ENCODE assay signal across 10 cellular contexts in the genomic region with DNA sequence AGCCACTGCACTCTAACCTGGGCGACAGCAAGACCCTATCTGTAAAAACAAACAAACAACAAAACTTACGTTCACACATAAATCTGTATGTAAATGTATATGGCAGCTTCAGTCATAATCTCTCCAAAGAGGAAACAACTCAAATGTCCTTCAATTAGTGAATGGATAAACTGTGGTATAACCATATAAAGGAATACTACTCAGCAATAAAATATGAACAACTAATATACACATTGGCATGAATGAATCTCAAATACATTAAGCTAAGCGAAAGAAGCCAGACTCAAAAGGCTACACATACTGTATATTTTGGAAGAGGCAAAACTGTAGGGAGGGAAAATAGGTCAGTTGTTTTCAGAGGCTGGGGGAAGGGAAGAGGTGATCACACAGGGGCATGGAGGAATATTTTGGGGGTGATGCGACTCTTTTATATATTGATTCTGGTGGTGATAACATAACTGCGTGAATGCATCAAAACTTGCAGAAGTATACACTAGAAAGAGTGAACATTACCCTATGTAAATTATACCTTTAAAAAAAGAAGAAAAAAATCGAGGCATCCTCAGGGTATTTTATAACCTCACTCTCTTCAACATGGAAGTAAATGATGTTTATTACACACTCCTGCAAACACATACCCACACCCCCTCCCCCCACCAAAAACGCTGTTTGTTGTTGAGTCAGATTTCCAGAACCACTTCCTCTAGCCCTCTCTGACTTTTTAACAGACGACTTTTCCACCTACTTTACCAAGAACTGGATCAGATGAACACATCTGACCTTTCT. TPM values are rescaled to one million over a fixed set of nuclear protein-coding genes. Genes with fewer than 3 reads are reported as not detected.
DNase-seq lines count a peak whose midpoint lies in the region; ATAC-seq and TF ChIP-seq lines count a peak whose summit lies in the region.
"Had no signal": no experiment of that assay in that cellular context is flagged by ENCODE, and none has a peak within 500 bp of the region (broad histone marks: within the 10 kb centered on the region; RNA-seq: fewer than 3 reads in every experiment).

No MANE protein-coding gene starts in this region.

- no peaks in the 10 kb centered on the region for H3K36me3 ChIP-seq in DND-41 (ENCODE audit: insufficient read depth, low read length)
- no peaks in the 10 kb centered on the region for H3K36me3 ChIP-seq in body of pancreas (replicated peaks in 1 of 2; ENCODE audit: insufficient read depth in 1 of 2, low read depth in 2 of 2)

- H2AFZ ChIP-seq in DND-41 (ENCODE audit: low read depth, low read length): peak overlapping the region; percentile 63

- TF ChIP-seq POLR2A in NB4 (IDR thresholded peaks at IDR 0.05; ENCODE audit: extremely low read depth, insufficient read length): no peak
- TF ChIP-seq POLR2A in body of pancreas (IDR thresholded peaks at IDR 0.05): no peak

- peak overlapping the region in 1 of 2 experiments; percentile 6; a peak in 1 of 4 replicates for H3K4me3 ChIP-seq in DND-41 (ENCODE audit: low read depth in 1 of 2, low read length in 2 of 2)
- H3K4me3 ChIP-seq in NB4 (ENCODE audit: low read depth, low read length): no peak overlapping the region
- no peak overlapping the region for H3K4me3 ChIP-seq in body of pancreas

- peak overlapping the region; percentile 41 for H3K4me2 ChIP-seq in DND-41 (ENCODE audit: insufficient read depth, low read length)

- H3K27ac ChIP-seq in DND-41 (ENCODE audit: low read length): peak overlapping the region; percentile 86
- no peak overlapping the region for H3K27ac ChIP-seq in body of pancreas

- intact Hi-C loops in natural killer cell (cut with micrococcal nuclease): no loop called here
- intact Hi-C loops in body of pancreas (cut with DNase I): no loop called here

- peaks cover 30% of the 10 kb centered on the region for H3K4me1 Mint-ChIP-seq in activated T-helper 17 cell treated with anti-CD3 and anti-CD28 coated beads, Interleukin-2, amount 50 U/mL, for 72 hours
- H3K4me1 Mint-ChIP-seq in natural killer cell: peaks cover 9 to 11% of the 10 kb centered on the region in 2 donors

- H3K4me1 ChIP-seq in DND-41 (ENCODE audit: insufficient read depth, low read length): peaks cover 26% of the 10 kb centered on the region
- peaks cover 2% of the 10 kb centered on the region for H3K4me1 ChIP-seq in body of pancreas

- no peaks in the 10 kb centered on the region for H3K79me2 ChIP-seq in DND-41 (ENCODE audit: insufficient read depth, low read length)

- no peaks in the 10 kb centered on the region for H3K36me3 Mint-ChIP-seq in activated T-helper 17 cell treated with anti-CD3 and anti-CD28 coated beads, Interleukin-2, amount 50 U/mL, for 72 hours (ENCODE audit: low read depth)
- H3K36me3 Mint-ChIP-seq in natural killer cell: no peaks in the 10 kb centered on the region
- H3K36me3 Mint-ChIP-seq: brain had no signal

- H3K27me3 Mint-ChIP-seq in activated T-helper 17 cell treated with anti-CD3 and anti-CD28 coated beads, Interleukin-2, amount 50 U/mL, for 72 hours: peaks cover 6% of the 10 kb centered on the region
- H3K27me3 Mint-ChIP-seq in natural killer cell (ENCODE audit: low read depth in 2 of 2): peaks cover 14 to 15% of the 10 kb centered on the region in 2 donors

- peak overlapping the region; percentile 62 for H3K4me3 Mint-ChIP-seq in activated T-helper 17 cell treated with anti-CD3 and anti-CD28 coated beads, Interleukin-2, amount 50 U/mL, for 72 hours
- no peak overlapping the region for H3K4me3 Mint-ChIP-seq in natural killer cell
- H3K4me3 Mint-ChIP-seq: brain had no signal

- H3K9me3 Mint-ChIP-seq in activated T-helper 17 cell treated with anti-CD3 and anti-CD28 coated beads, Interleukin-2, amount 50 U/mL, for 72 hours: no peaks in the 10 kb centered on the region
- no peaks in the 10 kb centered on the region for H3K9me3 Mint-ChIP-seq in natural killer cell

- TF ChIP-seq CTCF in DND-41 (IDR thresholded peaks at IDR 0.05; ENCODE audit: borderline replicate concordance, extremely low read depth, low read length, poor library complexity, severe bottlenecking) (no peak), NB4 (IDR thresholded peaks at IDR 0.05; ENCODE audit: low read depth, low read length) (no peak), natural killer cell (IDR thresholded peaks at IDR 0.05) (no peak), body of pancreas (IDR thresholded peaks at IDR 0.05) (no peak)

- DNase-seq in DND-41: peak; percentile 90
- peak; percentile 90 for DNase-seq in NB4 (ENCODE audit: low read depth)
- no peak for DNase-seq in natural killer cell
- DNase-seq in D341Med (ENCODE audit: low spot score): no peak
- DNase-seq in 8988T: no peak
- DNase-seq in COR-L47 (lab: John Stamatoyannopoulos, UW): no peak
- DNase-seq in body of pancreas: no peak

- no peaks in the 10 kb centered on the region for H3K9me3 ChIP-seq in DND-41 (ENCODE audit: insufficient read depth, low read length, severe bottlenecking)
- no peaks in the 10 kb centered on the region for H3K9me3 ChIP-seq in body of pancreas

- peak overlapping the region; percentile 64 for H3K27ac Mint-ChIP-seq in activated T-helper 17 cell treated with anti-CD3 and anti-CD28 coated beads, Interleukin-2, amount 50 U/mL, for 72 hours
- no peak overlapping the region for H3K27ac Mint-ChIP-seq in natural killer cell
- H3K27ac Mint-ChIP-seq: brain had no signal

- peak; percentile 97 for ATAC-seq in DND-41 (ENCODE audit: insufficient read depth, low read depth)
- ATAC-seq in activated T-helper 17 cell treated with anti-CD3 and anti-CD28 coated beads, Interleukin-2, amount 50 U/mL, for 72 hours (replicated peaks): peak; percentile 87
- ATAC-seq in natural killer cell: peak in 2 of 3 donors; percentile 42 to 48
- ATAC-seq in body of pancreas: no peak
- ATAC-seq: left lobe of liver had no signal

- WGBS in body of pancreas, 2 donors: 27 to 48% methylated on average over 8 of the region's 8 CpGs

- H3K27me3 ChIP-seq in DND-41 (ENCODE audit: insufficient read depth, low read length, poor library complexity): no peaks in the 10 kb centered on the region
- H3K27me3 ChIP-seq in body of pancreas: peaks cover 0 to 3% of the 10 kb centered on the region in 2 donors

- no peaks in the 10 kb centered on the region for H4K20me1 ChIP-seq in DND-41 (ENCODE audit: insufficient read depth, low read length)

- peak overlapping the region; percentile 32 for H3K9ac ChIP-seq in DND-41 (ENCODE audit: low read depth, low read length)

RNA-seq across cellular contexts. Expression of a gene that starts 18.0 kb away (rescaled TPM):
- 10 to 100 TPM in 1 of 2 donors, 1 to 10 TPM in 1; 8.3 to 19.9 TPM for total RNA-seq in activated T-helper 17 cell treated with anti-CD3 and anti-CD28 coated beads, Interleukin-2, amount 50 U/mL, for 72 hours
- total RNA-seq in natural killer cell (1 to 10 TPM; 1.0 to 3.6 (median 3.0) TPM), body of pancreas (10 to 100 TPM in 1 of 2 donors, 1 to 10 TPM in 1; 6.3 to 14.8 TPM)

Comparison
In these comparisons a context has a peak if more than half of its experiments do, and no peak if none do; other contexts are left out.
1. DNase-seq: peak in DND-41 (single experiment) and NB4 (single experiment); none in natural killer cell (single experiment), D341Med (single experiment), 8988T (single experiment), COR-L47 (single experiment) and body of pancreas (0 of 4).